9 cellular contexts compared by ENCODE assay signal in the genomic region with DNA sequence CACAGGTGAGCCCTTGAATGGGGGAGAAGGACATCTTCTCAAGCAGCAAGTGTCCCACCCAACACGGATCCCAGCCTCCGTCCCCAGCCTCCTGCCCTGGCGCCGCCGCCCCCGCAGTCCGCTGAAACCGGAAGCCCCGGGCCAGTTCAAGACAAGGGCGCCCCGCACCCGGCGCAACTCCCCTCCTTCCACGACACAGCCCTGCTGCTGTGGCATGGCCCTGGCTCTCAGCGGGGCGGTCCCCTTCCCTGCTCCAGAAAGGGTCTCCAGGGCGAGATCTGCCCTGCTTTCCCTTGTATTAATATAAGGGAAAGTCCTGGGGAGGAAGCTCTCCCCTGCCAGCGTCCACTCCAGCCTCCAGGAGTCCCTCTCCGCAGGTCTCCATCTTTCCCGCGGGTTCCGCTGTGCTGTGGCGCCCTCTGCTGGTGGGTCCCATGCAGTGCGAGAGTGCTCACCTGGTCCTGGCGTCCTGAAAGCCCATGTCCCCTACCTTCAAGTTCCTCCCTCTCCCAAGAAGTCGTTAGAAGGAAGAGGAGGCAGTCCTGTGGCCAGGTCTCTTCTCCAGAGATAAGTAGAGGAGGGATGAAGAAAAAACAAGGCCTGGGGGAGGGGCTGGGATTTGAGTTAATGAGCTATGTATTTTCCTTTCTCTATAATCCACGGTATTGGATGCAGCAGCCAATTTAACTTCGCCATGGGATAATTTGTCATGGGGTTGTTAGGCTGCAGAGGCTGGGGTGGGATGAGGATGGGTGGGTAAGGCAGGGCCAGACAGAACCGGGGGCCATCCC.
A peak's percentile ranks its signal among the peaks of the same experiment; 100 is the strongest.
DNase-seq lines count a peak whose midpoint lies in the region; ATAC-seq and TF ChIP-seq lines count a peak whose summit lies in the region.
"Had no signal": no experiment of that assay in that cellular context is flagged by ENCODE, and none has a peak within 500 bp of the region (broad histone marks: within the 10 kb centered on the region; RNA-seq: fewer than 3 reads in every experiment).

No MANE protein-coding gene starts in this region.

- peaks cover 2% of the 10 kb centered on the region for H3K36me3 Mint-ChIP-seq in activated CD4-positive, alpha-beta T cell treated with anti-CD3 and anti-CD28 coated beads for 36 hours (ENCODE audit: low read depth)

- H3K27me3 Mint-ChIP-seq in activated CD4-positive, alpha-beta T cell treated with anti-CD3 and anti-CD28 coated beads for 36 hours: peaks cover 17% of the 10 kb centered on the region

- no peaks in the 10 kb centered on the region for H3K79me2 ChIP-seq in neural cell (replicated peaks; ENCODE audit: insufficient read depth, low read length)

- ATAC-seq in activated CD4-positive, alpha-beta T cell treated with anti-CD3 and anti-CD28 coated beads for 36 hours: peak; percentile 42

- no peak overlapping the region for H2AFZ ChIP-seq in neural cell (ENCODE audit: low read depth, low read length)

- no peaks in the 10 kb centered on the region for H3K36me3 ChIP-seq in neural cell (ENCODE audit: insufficient read depth, low read length)

- TF ChIP-seq RAD21 in neural cell (conservative IDR thresholded peaks at IDR 0.05): no peak

- H3K4me1 Mint-ChIP-seq in activated CD4-positive, alpha-beta T cell treated with anti-CD3 and anti-CD28 coated beads for 36 hours: no peaks in the 10 kb centered on the region

- H3K9me3 Mint-ChIP-seq in activated CD4-positive, alpha-beta T cell treated with anti-CD3 and anti-CD28 coated beads for 36 hours (ENCODE audit: low read depth): peaks cover 2% of the 10 kb centered on the region

- H3K9me3 ChIP-seq in neural cell (ENCODE audit: low read length): no peaks in the 10 kb centered on the region

- H3K4me2 ChIP-seq in neural cell (ENCODE audit: low read length): no peak overlapping the region

- DNase-seq in DMS 273 (lab: John Stamatoyannopoulos, UW; ENCODE audit: unreplicated experiment) (peak; percentile 79), DMS 273 treated with DMSO at 0.1 percent for 48 hours (lab: John Stamatoyannopoulos, UW) (no peak), NCI-H128 (lab: John Stamatoyannopoulos, UW; ENCODE audit: unreplicated experiment) (peak; percentile 43), cerebellum (ENCODE audit: low spot score) (no peak), NOMO-1 treated with DMSO at 0.1 percent for 48 hours (lab: John Stamatoyannopoulos, UW; ENCODE audit: unreplicated experiment) (no peak)
- DNase-seq in activated CD4-positive, alpha-beta T cell treated with anti-CD3 and anti-CD28 coated beads for 36 hours: peak; percentile 80
- peak; percentile 22 for DNase-seq in effector CD4-positive, alpha-beta T cell

- no peak overlapping the region for H3K9ac ChIP-seq in neural cell (ENCODE audit: low read length)

- H3F3A ChIP-seq in neural cell (ENCODE audit: insufficient read depth, low read length, poor library complexity, severe bottlenecking): no peaks in the 10 kb centered on the region

- CTCF ChIA-PET in activated CD4-positive, alpha-beta T cell treated with anti-CD3 and anti-CD28 coated beads for 36 hours (lab: Charles Lee): interaction anchor here (0.6 to 3.5 kb wide), 13 partner anchors 10 to 540 kb away, joined by 3 to 14 read pairs (median 4); no protein-coding TSS in a partner anchor

- POLR2A ChIA-PET in activated CD4-positive, alpha-beta T cell treated with anti-CD3 and anti-CD28 coated beads for 36 hours (lab: Charles Lee): no interaction called here

- no peak overlapping the region for H3K4me3 Mint-ChIP-seq in activated CD4-positive, alpha-beta T cell treated with anti-CD3 and anti-CD28 coated beads for 36 hours
- H3K4me3 Mint-ChIP-seq: activated naive CD4-positive, alpha-beta T cell treated with anti-CD3 and anti-CD28 coated beads, Interleukin-2, amount 50 U/mL, for 24 hours had no signal

- intact Hi-C loops in activated CD4-positive, alpha-beta T cell treated with anti-CD3 and anti-CD28 coated beads for 36 hours (cut with DNase I, micrococcal nuclease): no loop called here

- peak; percentile 49 for TF ChIP-seq CTCF in neural cell (IDR thresholded peaks at IDR 0.05; ENCODE audit: poor library complexity, severe bottlenecking)

- H3K4me3 ChIP-seq in neural cell (ENCODE audit: low read length): no peak overlapping the region

- TF ChIP-seq EP300 in neural cell (conservative IDR thresholded peaks at IDR 0.05; ENCODE audit: poor library complexity, severe bottlenecking): no peak

- H4K20me1 ChIP-seq in neural cell (ENCODE audit: insufficient read depth): no peaks in the 10 kb centered on the region

- no peaks in the 10 kb centered on the region for H3K27me3 ChIP-seq in neural cell (ENCODE audit: insufficient read depth, low read depth, low read length)

- no peaks in the 10 kb centered on the region for H3K9me2 ChIP-seq in neural cell (ENCODE audit: insufficient read depth, low read length)

- H3K27ac Mint-ChIP-seq in activated CD4-positive, alpha-beta T cell treated with anti-CD3 and anti-CD28 coated beads for 36 hours: no peak overlapping the region
- H3K27ac Mint-ChIP-seq: activated naive CD4-positive, alpha-beta T cell treated with anti-CD3 and anti-CD28 coated beads, Interleukin-2, amount 50 U/mL, for 24 hours had no signal

- no peak overlapping the region for H3K27ac ChIP-seq in neural cell (ENCODE audit: low read length)

TF ChIP-seq in neural cell, 6 proteins besides CTCF, POLR2A, EP300 and RAD21:
- TF ChIP-seq EZH2 (IDR thresholded peaks at IDR 0.05; ENCODE audit: borderline replicate concordance, insufficient read depth, low read length, poor library complexity, severe bottlenecking) (no peak), POLR2AphosphoS5 (IDR thresholded peaks at IDR 0.05) (no peak), MXI1 (conservative IDR thresholded peaks at IDR 0.05; ENCODE audit: poor library complexity, severe bottlenecking) (no peak), TAF1 (IDR thresholded peaks at IDR 0.05; ENCODE audit: low read depth) (no peak), SMC3 (conservative IDR thresholded peaks at IDR 0.05; ENCODE audit: poor library complexity) (no peak)
- TF ChIP-seq, protein P1, sequence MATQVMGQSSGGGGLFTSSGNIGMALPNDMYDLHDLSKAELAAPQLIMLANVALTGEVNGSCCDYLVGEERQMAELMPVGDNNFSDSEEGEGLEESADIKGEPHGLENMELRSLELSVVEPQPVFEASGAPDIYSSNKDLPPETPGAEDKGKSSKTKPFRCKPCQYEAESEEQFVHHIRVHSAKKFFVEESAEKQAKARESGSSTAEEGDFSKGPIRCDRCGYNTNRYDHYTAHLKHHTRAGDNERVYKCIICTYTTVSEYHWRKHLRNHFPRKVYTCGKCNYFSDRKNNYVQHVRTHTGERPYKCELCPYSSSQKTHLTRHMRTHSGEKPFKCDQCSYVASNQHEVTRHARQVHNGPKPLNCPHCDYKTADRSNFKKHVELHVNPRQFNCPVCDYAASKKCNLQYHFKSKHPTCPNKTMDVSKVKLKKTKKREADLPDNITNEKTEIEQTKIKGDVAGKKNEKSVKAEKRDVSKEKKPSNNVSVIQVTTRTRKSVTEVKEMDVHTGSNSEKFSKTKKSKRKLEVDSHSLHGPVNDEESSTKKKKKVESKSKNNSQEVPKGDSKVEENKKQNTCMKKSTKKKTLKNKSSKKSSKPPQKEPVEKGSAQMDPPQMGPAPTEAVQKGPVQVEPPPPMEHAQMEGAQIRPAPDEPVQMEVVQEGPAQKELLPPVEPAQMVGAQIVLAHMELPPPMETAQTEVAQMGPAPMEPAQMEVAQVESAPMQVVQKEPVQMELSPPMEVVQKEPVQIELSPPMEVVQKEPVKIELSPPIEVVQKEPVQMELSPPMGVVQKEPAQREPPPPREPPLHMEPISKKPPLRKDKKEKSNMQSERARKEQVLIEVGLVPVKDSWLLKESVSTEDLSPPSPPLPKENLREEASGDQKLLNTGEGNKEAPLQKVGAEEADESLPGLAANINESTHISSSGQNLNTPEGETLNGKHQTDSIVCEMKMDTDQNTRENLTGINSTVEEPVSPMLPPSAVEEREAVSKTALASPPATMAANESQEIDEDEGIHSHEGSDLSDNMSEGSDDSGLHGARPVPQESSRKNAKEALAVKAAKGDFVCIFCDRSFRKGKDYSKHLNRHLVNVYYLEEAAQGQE (IDR thresholded peaks at IDR 0.05; ENCODE audit: borderline replicate concordance): no peak

Comparison
In these comparisons a context has a peak if more than half of its experiments do, and no peak if none do; other contexts are left out.
1. DNase-seq: peak in DMS 273 (single experiment), NCI-H128 (single experiment), activated CD4-positive, alpha-beta T cell treated with anti-CD3 and anti-CD28 coated beads for 36 hours (single experiment) and effector CD4-positive, alpha-beta T cell (single experiment); none in DMS 273 treated with DMSO at 0.1 percent for 48 hours (single experiment), cerebellum (single experiment) and NOMO-1 treated with DMSO at 0.1 percent for 48 hours (single experiment).